16 cellular contexts compared by ENCODE assay signal in the genomic region with DNA sequence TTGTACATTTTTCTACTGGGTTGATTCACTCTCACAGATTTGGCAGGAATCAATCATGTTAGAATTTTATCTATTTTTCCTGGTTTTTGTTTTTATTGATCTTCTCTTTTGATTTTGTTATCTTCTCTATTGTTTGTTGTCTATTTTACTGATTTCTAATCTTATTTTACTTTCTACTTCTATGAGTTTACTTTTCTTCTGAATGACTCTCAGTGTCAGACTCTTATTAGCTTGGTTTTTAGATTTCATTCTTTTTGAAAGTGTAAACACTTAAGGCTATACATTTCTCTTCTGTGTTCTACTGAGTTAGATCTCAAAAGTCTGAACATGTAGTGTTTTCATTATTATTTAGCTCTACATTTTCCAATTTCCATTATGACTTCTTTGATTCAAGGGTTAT.
"Had no signal": no experiment of that assay in that cellular context is flagged by ENCODE, and none has a peak within 500 bp of the region (broad histone marks: within the 10 kb centered on the region; RNA-seq: fewer than 3 reads in every experiment).

No MANE protein-coding gene starts in this region.

- H3K27me3 Mint-ChIP-seq: stimulated activated naive CD8-positive, alpha-beta T cell treated with anti-CD3 and anti-CD28 coated beads, Interleukin-15, Interleukin-2, amounts not matched to agents 100 ng/mL and 50 ng/mL, for 24 hours had no signal

- H3K27ac ChIP-seq: breast epithelium, esophagus muscularis mucosa, sigmoid colon, upper lobe of left lung, VCaP had no signal

- H3K4me3 Mint-ChIP-seq: activated T-cell treated with anti-CD3 and anti-CD28 coated beads, Interleukin-2, amount 50 U/mL, for 4 hours; nephron progenitor cell; stimulated activated naive CD8-positive, alpha-beta T cell treated with anti-CD3 and anti-CD28 coated beads, Interleukin-15, Interleukin-2, amounts not matched to agents 100 ng/mL and 50 ng/mL, for 24 hours had no signal

- ATAC-seq: activated T-cell treated with anti-CD3 and anti-CD28 coated beads, Interleukin-2, amount 50 U/mL, for 4 hours had no signal

- H3K4me1 Mint-ChIP-seq: nephron progenitor cell had no signal

- H3K4me1 ChIP-seq: breast epithelium, esophagus muscularis mucosa, sigmoid colon, upper lobe of left lung had no signal

- H3K27ac Mint-ChIP-seq: nephron progenitor cell; stimulated activated naive CD8-positive, alpha-beta T cell treated with anti-CD3 and anti-CD28 coated beads, Interleukin-15, Interleukin-2, amounts not matched to agents 100 ng/mL and 50 ng/mL, for 24 hours had no signal

- H3K27me3 ChIP-seq: breast epithelium, esophagus muscularis mucosa, sigmoid colon, upper lobe of left lung had no signal

- H3K9me3 Mint-ChIP-seq: activated T-cell treated with anti-CD3 and anti-CD28 coated beads, Interleukin-2, amount 50 U/mL, for 4 hours; nephron progenitor cell; stimulated activated naive CD8-positive, alpha-beta T cell treated with anti-CD3 and anti-CD28 coated beads, Interleukin-15, Interleukin-2, amounts not matched to agents 100 ng/mL and 50 ng/mL, for 24 hours had no signal

- H3K4me3 ChIP-seq: breast epithelium, esophagus muscularis mucosa, sigmoid colon, upper lobe of left lung had no signal

- DNase-seq: activated CD4-positive, alpha-beta T cell treated with anti-CD3 and anti-CD28 coated beads, Interleukin-2, amount 50 U/mL, for 1 hour; activated naive CD4-positive, alpha-beta T cell treated with Interleukin-2 at 50 U/mL for 16 hours; activated T-cell treated with anti-CD3 and anti-CD28 coated beads, Interleukin-2, amount 50 U/mL, for 4 hours; aorta; glutamatergic neuron; nephron progenitor cell; SIG-M5; sigmoid colon; stimulated activated CD4-positive, alpha-beta T cell treated with anti-CD3 and anti-CD28 coated beads, Interleukin-2, amount 100 ng/mL, for 24 hours; SW 1271; T1000; upper lobe of left lung had no signal
